12 cellular contexts compared by ENCODE assay signal in genomic region chr10:50322075-50322474, GRCh38.
A peak's percentile ranks its signal among the peaks of the same experiment; 100 is the strongest.
DNase-seq lines count a peak whose midpoint lies in the region; ATAC-seq and TF ChIP-seq lines count a peak whose summit lies in the region.
"Had no signal": no experiment of that assay in that cellular context is flagged by ENCODE, and none has a peak within 500 bp of the region (broad histone marks: within the 10 kb centered on the region; RNA-seq: fewer than 3 reads in every experiment).

No MANE protein-coding gene starts in this region.

- in situ Hi-C loops in KBM-7 (cut with MboI; ENCODE audit: low pct_unique_long_range_greater_than_20kb, low sequenced_read_pairs): no loop called here

- peaks cover 6% of the 10 kb centered on the region for H3K79me2 ChIP-seq in osteoblast (ENCODE audit: insufficient read depth, low read length)
- H3K79me2 ChIP-seq: parathyroid adenoma had no signal

- no peak for TF ChIP-seq CTCF in osteoblast (IDR thresholded peaks at IDR 0.05; ENCODE audit: extremely low read depth, low read depth, low read length)

- peaks cover 36% of the 10 kb centered on the region for H3K4me1 ChIP-seq in osteoblast (ENCODE audit: insufficient read depth, low read length)
- H3K4me1 ChIP-seq: SJCRH30 had no signal

- no peak overlapping the region for H3K4me3 ChIP-seq in osteoblast (ENCODE audit: insufficient read depth, low read length)
- H3K4me3 ChIP-seq: SJCRH30 had no signal

- no peak for TF ChIP-seq POLR2A in GM18505 (IDR thresholded peaks at IDR 0.05; ENCODE audit: borderline replicate concordance, extremely low read depth, insufficient read depth, insufficient read length)

- ATAC-seq in GM18505 (IDR thresholded peaks at IDR 0.05; ENCODE audit: unreplicated experiment): no peak

- DNase-seq in NOMO-1 treated with DMSO at 0.1 percent for 48 hours (lab: John Stamatoyannopoulos, UW; ENCODE audit: unreplicated experiment) (peak; percentile 15), NOMO-1 treated with dmso at 0.1 percent for 144 hours (lab: John Stamatoyannopoulos, UW; ENCODE audit: unreplicated experiment) (no peak), KBM-7 (peak; percentile 48), dermis microvascular lymphatic vessel endothelial cell (ENCODE audit: low read depth in 2 of 2) (peak; percentile 12 to 28), osteoblast (ENCODE audit: insufficient read length, low spot score, missing footprints) (peak; percentile 35), ureter (ENCODE audit: low spot score) (no peak)
- no peak for DNase-seq in stimulated activated naive CD4-positive, alpha-beta T cell (lab: John Stamatoyannopoulos, UW)
- DNase-seq: activated CD4-positive, alpha-beta T cell treated with anti-CD3 and anti-CD28 coated beads, Interleukin-2, amount 10 ng/mL, durations not matched to agents 24 days and 14 days; NCI-H2081 had no signal

- no peak overlapping the region for H3K4me2 ChIP-seq in osteoblast (ENCODE audit: insufficient read depth, low read length)

- no peak overlapping the region for H3K27ac ChIP-seq in osteoblast (ENCODE audit: low read depth, low read length)
- H3K27ac ChIP-seq: parathyroid adenoma, SJCRH30 had no signal

- no peaks in the 10 kb centered on the region for H3K27me3 ChIP-seq in osteoblast (ENCODE audit: insufficient read depth, low read length)
- H3K27me3 ChIP-seq: SJCRH30 had no signal

- H2AFZ ChIP-seq in osteoblast (ENCODE audit: low read length): no peak overlapping the region
- H2AFZ ChIP-seq: parathyroid adenoma had no signal

- H3K36me3 ChIP-seq in osteoblast (ENCODE audit: insufficient read depth, low read length): peaks cover 4% of the 10 kb centered on the region
- H3K36me3 ChIP-seq: SJCRH30 had no signal

- H3K9me3 ChIP-seq in osteoblast (ENCODE audit: low read depth, low read length): no peaks in the 10 kb centered on the region
- H3K9me3 ChIP-seq: SJCRH30 had no signal

- no peaks in the 10 kb centered on the region for H4K20me1 ChIP-seq in osteoblast (ENCODE audit: insufficient read depth, low read length)

Comparison
In these comparisons a context has a peak if more than half of its experiments do, and no peak if none do; other contexts are left out.
1. DNase-seq: peak in NOMO-1 treated with DMSO at 0.1 percent for 48 hours (single experiment), KBM-7 (single experiment), dermis microvascular lymphatic vessel endothelial cell (2 of 2) and osteoblast (single experiment); none in NOMO-1 treated with dmso at 0.1 percent for 144 hours (single experiment), stimulated activated naive CD4-positive, alpha-beta T cell (0 of 6) and ureter (single experiment).